Comparison of ENCODE assay signal across 24 cellular contexts in the genomic region with DNA sequence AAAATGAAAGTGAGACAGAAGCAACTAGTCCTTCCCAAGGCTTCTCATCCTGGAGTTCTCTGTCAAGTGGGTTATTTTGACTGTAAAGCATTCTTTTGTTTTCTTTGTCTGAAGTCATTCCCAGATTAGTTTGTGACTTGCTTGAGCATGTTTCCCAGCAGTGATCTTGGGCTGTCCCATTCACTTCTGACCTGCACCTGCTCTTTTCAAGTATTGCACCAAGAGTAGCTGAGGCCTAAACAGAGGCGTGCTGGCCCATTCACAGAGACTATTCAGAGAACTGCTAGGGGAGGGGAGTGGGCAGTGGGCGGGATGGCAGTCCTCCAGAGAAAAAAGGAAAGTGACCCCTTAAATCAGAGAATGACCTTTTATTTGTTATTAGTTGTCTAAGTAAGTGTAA.
DNase-seq lines count a peak whose midpoint lies in the region; ATAC-seq, FAIRE-seq and TF ChIP-seq lines count a peak whose summit lies in the region.
"Had no signal": no experiment of that assay in that cellular context is flagged by ENCODE, and none has a peak within 500 bp of the region (broad histone marks: within the 10 kb centered on the region; RNA-seq: fewer than 3 reads in every experiment).

No MANE protein-coding gene starts in this region.

- peak overlapping the region; percentile 71; the same call in 1 of the 2 replicates for H3K27ac Mint-ChIP-seq in GM23338
- peak overlapping the region; percentile 58 for H3K27ac Mint-ChIP-seq in neural progenitor cell
- H3K27ac Mint-ChIP-seq: activated naive CD8-positive, alpha-beta T cell treated with anti-CD3 and anti-CD28 coated beads, Interleukin-2, amount 50 U/mL, for 24 hours; CD4-positive, alpha-beta T cell; T-helper 1 cell treated with Interleukin-12 subunit alpha and Interleukin-12 subunit beta and Interleukin-4 antibody, amounts not matched to agents 30 μg/mL and 1 μg/mL, for 36 hours had no signal

- DNase-seq in GM23338 (ENCODE audit: low spot score) (peak; percentile 49), NCI-H1105 (lab: John Stamatoyannopoulos, UW) (peak; percentile 38), bronchial epithelial cell (ENCODE audit: low read depth) (peak; percentile 39), neural progenitor cell (ENCODE audit: low spot score) (peak; percentile 93), tibial artery (no peak)
- DNase-seq: activated CD8-positive, alpha-beta memory T cell treated with anti-CD3 and anti-CD28 coated beads, Interleukin-2, amount 50 U/mL, for 4 hours; activated effector memory CD4-positive, alpha-beta T cell treated with Interleukin-2 at 50 U/mL for 16 hours; activated naive CD8-positive, alpha-beta T cell treated with anti-CD3 and anti-CD28 coated beads, Interleukin-2, amount 50 U/mL, for 24 hours; CD4-positive, alpha-beta T cell; dermis blood vessel endothelial cell; DMS153; erythroblast; gastrocnemius medialis; Kasumi-1; kidney; PC-9; right lobe of liver; SIG-M5; stimulated activated CD4-positive, alpha-beta T cell treated with anti-CD3 and anti-CD28 coated beads, Interleukin-15, amount 100 ng/mL, for 24 hours had no signal

- no peaks in the 10 kb centered on the region for H3K9me3 Mint-ChIP-seq in GM23338
- no peaks in the 10 kb centered on the region for H3K9me3 Mint-ChIP-seq in neural progenitor cell
- H3K9me3 Mint-ChIP-seq: activated naive CD8-positive, alpha-beta T cell treated with anti-CD3 and anti-CD28 coated beads, Interleukin-2, amount 50 U/mL, for 24 hours; CD4-positive, alpha-beta T cell; T-helper 1 cell treated with Interleukin-12 subunit alpha and Interleukin-12 subunit beta and Interleukin-4 antibody, amounts not matched to agents 30 μg/mL and 1 μg/mL, for 36 hours had no signal

- H3K27ac ChIP-seq in GM23338 (ENCODE audit: low read depth) (peak overlapping the region; percentile 6; the same call in 1 of the 2 replicates), neural progenitor cell (no peak overlapping the region), tibial artery (no peak overlapping the region)
- H3K27ac ChIP-seq: parathyroid adenoma, PC-9, right lobe of liver, suprapubic skin had no signal

- peak; percentile 91 for ATAC-seq in GM23338
- ATAC-seq in GM18873 (IDR thresholded peaks at IDR 0.05; ENCODE audit: low FRiP score, unreplicated experiment), result no peak
- ATAC-seq in HG02571 (IDR thresholded peaks at IDR 0.05; ENCODE audit: unreplicated experiment), result no peak
- ATAC-seq: activated naive CD8-positive, alpha-beta T cell treated with anti-CD3 and anti-CD28 coated beads, Interleukin-2, amount 50 U/mL, for 24 hours; right lobe of liver had no signal

- H3K9me2 ChIP-seq in GM23338 (ENCODE audit: insufficient read depth), result no peaks in the 10 kb centered on the region

- H2AFZ ChIP-seq in GM23338, result no peak overlapping the region
- no peak overlapping the region for H2AFZ ChIP-seq in neural progenitor cell (replicated peaks)
- H2AFZ ChIP-seq: parathyroid adenoma, PC-9 had no signal

- no peaks in the 10 kb centered on the region for H3K27me3 ChIP-seq in GM23338 (ENCODE audit: insufficient read depth)
- H3K27me3 ChIP-seq in bronchial epithelial cell (ENCODE audit: control insufficient read depth, insufficient read depth, low read length), result no peaks in the 10 kb centered on the region
- H3K27me3 ChIP-seq in neural progenitor cell, result no peaks in the 10 kb centered on the region
- no peaks in the 10 kb centered on the region for H3K27me3 ChIP-seq in tibial artery
- H3K27me3 ChIP-seq: gastrocnemius medialis, right lobe of liver, suprapubic skin had no signal

- no peaks in the 10 kb centered on the region for H3K79me2 ChIP-seq in GM23338 (replicated peaks; ENCODE audit: insufficient read depth)
- no peaks in the 10 kb centered on the region for H3K79me2 ChIP-seq in neural progenitor cell (ENCODE audit: low read depth)
- H3K79me2 ChIP-seq: parathyroid adenoma had no signal

- H3K36me3 Mint-ChIP-seq in GM23338 (ENCODE audit: low read depth) (no peaks in the 10 kb centered on the region), neural progenitor cell (no peaks in the 10 kb centered on the region)

- intact Hi-C loops in tibial artery (cut with DNase I; ENCODE audit: low total_unique reads), result no loop called here

- no peak overlapping the region for H3K9ac ChIP-seq in neural progenitor cell
- H3K9ac ChIP-seq: parathyroid adenoma had no signal

- H3K4me1 Mint-ChIP-seq in GM23338 (peaks cover 29% of the 10 kb centered on the region), neural progenitor cell (peaks cover 48% of the 10 kb centered on the region)
- H3K4me1 Mint-ChIP-seq: activated naive CD8-positive, alpha-beta T cell treated with anti-CD3 and anti-CD28 coated beads, Interleukin-2, amount 50 U/mL, for 24 hours had no signal

- H3K4me2 ChIP-seq in GM23338 (no peak overlapping the region), neural progenitor cell (peak overlapping the region; percentile 67)
- H3K4me2 ChIP-seq: PC-9 had no signal

- H3K4me3 Mint-ChIP-seq in GM23338 (no peak overlapping the region), neural progenitor cell (peak overlapping the region; percentile 25)
- H3K4me3 Mint-ChIP-seq: activated naive CD8-positive, alpha-beta T cell treated with anti-CD3 and anti-CD28 coated beads, Interleukin-2, amount 50 U/mL, for 24 hours; CD4-positive, alpha-beta T cell; T-helper 1 cell treated with Interleukin-12 subunit alpha and Interleukin-12 subunit beta and Interleukin-4 antibody, amounts not matched to agents 30 μg/mL and 1 μg/mL, for 36 hours had no signal

- no peaks in the 10 kb centered on the region for H4K20me1 ChIP-seq in GM23338 (replicated peaks; ENCODE audit: insufficient read depth)
- peaks cover 4% of the 10 kb centered on the region for H4K20me1 ChIP-seq in neural progenitor cell (ENCODE audit: low read depth)

- H3K4me3 ChIP-seq in GM23338, result no peak overlapping the region
- no peak overlapping the region for H3K4me3 ChIP-seq in bronchial epithelial cell (ENCODE audit: low read depth, low read length)
- H3K4me3 ChIP-seq in neural progenitor cell, result no peak overlapping the region
- H3K4me3 ChIP-seq in tibial artery, result no peak overlapping the region
- H3K4me3 ChIP-seq: gastrocnemius medialis, PC-9, right lobe of liver, suprapubic skin had no signal

- H3K4me1 ChIP-seq in GM23338 (ENCODE audit: insufficient read depth) (peaks cover 24% of the 10 kb centered on the region), neural progenitor cell (peaks cover 35% of the 10 kb centered on the region), tibial artery (no peaks in the 10 kb centered on the region)
- H3K4me1 ChIP-seq: parathyroid adenoma, right lobe of liver, suprapubic skin had no signal

- H3K36me3 ChIP-seq in GM23338 (ENCODE audit: insufficient read depth) (no peaks in the 10 kb centered on the region), bronchial epithelial cell (ENCODE audit: control insufficient read depth, insufficient read depth, low read length) (no peaks in the 10 kb centered on the region), neural progenitor cell (no peaks in the 10 kb centered on the region), tibial artery (no peaks in the 10 kb centered on the region)
- H3K36me3 ChIP-seq: gastrocnemius medialis, right lobe of liver, suprapubic skin had no signal

- TF ChIP-seq CTCF in GM23338 (conservative IDR thresholded peaks at IDR 0.05; ENCODE audit: low read depth in 2 of 2) (no peak), bronchial epithelial cell (IDR thresholded peaks at IDR 0.05; ENCODE audit: insufficient read depth, low read length, severe bottlenecking) (no peak), neural progenitor cell (IDR thresholded peaks at IDR 0.05) (no peak), tibial artery (IDR thresholded peaks at IDR 0.05) (no peak)

- no peaks in the 10 kb centered on the region for H3K9me3 ChIP-seq in neural progenitor cell (ENCODE audit: low read depth)
- H3K9me3 ChIP-seq in tibial artery, result no peaks in the 10 kb centered on the region
- H3K9me3 ChIP-seq: gastrocnemius medialis, right lobe of liver, suprapubic skin had no signal

- no peak for FAIRE-seq in bronchial epithelial cell (lab: Jason Lieb, UNC)
- FAIRE-seq: kidney had no signal

- H3F3A ChIP-seq in GM23338 (replicated peaks; ENCODE audit: low read depth) (no peaks in the 10 kb centered on the region), neural progenitor cell (ENCODE audit: low read depth) (peaks cover 12% of the 10 kb centered on the region)

- H3K27me3 Mint-ChIP-seq in GM23338 (ENCODE audit: insufficient read depth, low read depth, poor library complexity) (no peaks in the 10 kb centered on the region), neural progenitor cell (ENCODE audit: insufficient read depth, low read depth) (peaks cover 22% of the 10 kb centered on the region)
- H3K27me3 Mint-ChIP-seq: activated naive CD8-positive, alpha-beta T cell treated with anti-CD3 and anti-CD28 coated beads, Interleukin-2, amount 50 U/mL, for 24 hours; CD4-positive, alpha-beta T cell had no signal

TF ChIP-seq in GM23338, 12 proteins besides CTCF, POLR2A, EP300 and RAD21 (continues in another document):
- TF ChIP-seq POLR2AphosphoS5 (IDR thresholded peaks at IDR 0.05; ENCODE audit: low read depth) (no peak), ZNF114 (CRISPR knock-in tag; IDR thresholded peaks at IDR 0.05) (no peak), EZH2 (IDR thresholded peaks at IDR 0.05; ENCODE audit: low read depth, unreplicated experiment) (no peak), EZH2phosphoT487 (IDR thresholded peaks at IDR 0.05; ENCODE audit: unreplicated experiment) (no peak)
- TF ChIP-seq, protein P1, sequence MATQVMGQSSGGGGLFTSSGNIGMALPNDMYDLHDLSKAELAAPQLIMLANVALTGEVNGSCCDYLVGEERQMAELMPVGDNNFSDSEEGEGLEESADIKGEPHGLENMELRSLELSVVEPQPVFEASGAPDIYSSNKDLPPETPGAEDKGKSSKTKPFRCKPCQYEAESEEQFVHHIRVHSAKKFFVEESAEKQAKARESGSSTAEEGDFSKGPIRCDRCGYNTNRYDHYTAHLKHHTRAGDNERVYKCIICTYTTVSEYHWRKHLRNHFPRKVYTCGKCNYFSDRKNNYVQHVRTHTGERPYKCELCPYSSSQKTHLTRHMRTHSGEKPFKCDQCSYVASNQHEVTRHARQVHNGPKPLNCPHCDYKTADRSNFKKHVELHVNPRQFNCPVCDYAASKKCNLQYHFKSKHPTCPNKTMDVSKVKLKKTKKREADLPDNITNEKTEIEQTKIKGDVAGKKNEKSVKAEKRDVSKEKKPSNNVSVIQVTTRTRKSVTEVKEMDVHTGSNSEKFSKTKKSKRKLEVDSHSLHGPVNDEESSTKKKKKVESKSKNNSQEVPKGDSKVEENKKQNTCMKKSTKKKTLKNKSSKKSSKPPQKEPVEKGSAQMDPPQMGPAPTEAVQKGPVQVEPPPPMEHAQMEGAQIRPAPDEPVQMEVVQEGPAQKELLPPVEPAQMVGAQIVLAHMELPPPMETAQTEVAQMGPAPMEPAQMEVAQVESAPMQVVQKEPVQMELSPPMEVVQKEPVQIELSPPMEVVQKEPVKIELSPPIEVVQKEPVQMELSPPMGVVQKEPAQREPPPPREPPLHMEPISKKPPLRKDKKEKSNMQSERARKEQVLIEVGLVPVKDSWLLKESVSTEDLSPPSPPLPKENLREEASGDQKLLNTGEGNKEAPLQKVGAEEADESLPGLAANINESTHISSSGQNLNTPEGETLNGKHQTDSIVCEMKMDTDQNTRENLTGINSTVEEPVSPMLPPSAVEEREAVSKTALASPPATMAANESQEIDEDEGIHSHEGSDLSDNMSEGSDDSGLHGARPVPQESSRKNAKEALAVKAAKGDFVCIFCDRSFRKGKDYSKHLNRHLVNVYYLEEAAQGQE (IDR thresholded peaks at IDR 0.05; ENCODE audit: unreplicated experiment), result no peak

Comparison
In these comparisons a context has a peak if more than half of its experiments do, and no peak if none do; other contexts are left out.
1. DNase-seq: peak in GM23338 (single experiment), NCI-H1105 (single experiment), bronchial epithelial cell (single experiment) and neural progenitor cell (single experiment); none in tibial artery (0 of 2).